ENCODE assay signal across 11 cellular contexts in genomic region chr15:66882251-66883020, GRCh38.
A peak's percentile ranks its signal among the peaks of the same experiment; 100 is the strongest.
DNase-seq lines count a peak whose midpoint lies in the region; ATAC-seq, FAIRE-seq and TF ChIP-seq lines count a peak whose summit lies in the region.
"Had no signal": no experiment of that assay in that cellular context is flagged by ENCODE, and none has a peak within 500 bp of the region (broad histone marks: within the 10 kb centered on the region; RNA-seq: fewer than 3 reads in every experiment).

No MANE protein-coding gene starts in this region.

- ATAC-seq in K562 (no peak), right cardiac atrium (peak; percentile 13 to 37), HG03378 (IDR thresholded peaks at IDR 0.05; ENCODE audit: unreplicated experiment) (no peak)

- peaks cover 7 to 37% of the 10 kb centered on the region in 2 experiments; a peak in 4 of 5 replicates for H3K27me3 ChIP-seq in K562 (ENCODE audit: control insufficient read depth in 2 of 2, insufficient read depth in 2 of 2, low read length in 2 of 2)
- H3K27me3 ChIP-seq in right cardiac atrium (ENCODE audit: control insufficient read depth, insufficient read depth): no peaks in the 10 kb centered on the region
- H3K27me3 ChIP-seq in suprapubic skin: no peaks in the 10 kb centered on the region

- no TSS peak for BruUV-seq in K562 (replicated peaks; lab: Mats Ljungman, UMichigan)

- CTCF ChIA-PET in HEK293 (lab: Yijun Ruan, JAX) (interaction anchor here (0.5 to 2.0 kb wide), 9 partner anchors 14 to 384 kb away, joined by 3 to 14 read pairs (median 4); no protein-coding TSS in a partner anchor), K562 (lab: Yijun Ruan, JAX; ENCODE audit: low intra/inter-chr PET ratio) (no interaction called here)

- H3K79me2 ChIP-seq in K562 (ENCODE audit: control insufficient read depth, insufficient read depth, low read length): no peaks in the 10 kb centered on the region

- TF ChIP-seq EP300 in K562 (IDR thresholded peaks at IDR 0.05; ENCODE audit: low read length): no peak
- no peak for TF ChIP-seq EP300 in suprapubic skin (IDR thresholded peaks at IDR 0.05)

- TF ChIP-seq RAD21 in K562 (CRISPR knock-in tag; conservative IDR thresholded peaks at IDR 0.05 in 1 of 2, IDR thresholded peaks at IDR 0.05 in 1 of 2): no peak

- H4K20me1 ChIP-seq in K562 (replicated peaks; ENCODE audit: control insufficient read depth, insufficient read depth, low read length): no peaks in the 10 kb centered on the region

- peaks cover 25% of the 10 kb centered on the region for H3K4me1 ChIP-seq in HEK293 (ENCODE audit: control insufficient read depth, insufficient read depth, low read length)
- H3K4me1 ChIP-seq in K562 (replicated peaks in 1 of 2; ENCODE audit: control insufficient read depth in 2 of 2, insufficient read depth in 2 of 2, low read length in 2 of 2): no peaks in the 10 kb centered on the region
- peaks cover 22% of the 10 kb centered on the region for H3K4me1 ChIP-seq in right cardiac atrium (ENCODE audit: control insufficient read depth, insufficient read depth, low read length)
- peaks cover 42% of the 10 kb centered on the region for H3K4me1 ChIP-seq in suprapubic skin

- FAIRE-seq in K562 (lab: Jason Lieb, UNC): peak; percentile 6
- FAIRE-seq: TTC549 had no signal

- in situ Hi-C loops in K562 (cut with MboI): no loop called here

- intact Hi-C loops in K562 (cut with micrococcal nuclease): no loop called here
- intact Hi-C loops in right cardiac atrium (cut with DNase I): no loop called here

- DNase-seq in K562 (ENCODE audit: extremely low read depth in 1 of 4, low spot score in 3 of 4) (no peak), right cardiac atrium (peak in 2 of 3 donors; percentile 64 to 67), suprapubic skin (ENCODE audit: low spot score in 2 of 2) (no peak), UCSD-AML1 (lab: John Stamatoyannopoulos, UW; ENCODE audit: unreplicated experiment) (no peak), KG1 (lab: John Stamatoyannopoulos, UW) (no peak)
- no peak for DNase-seq in activated CD4-positive, alpha-beta T cell treated with anti-CD3 and anti-CD28 coated beads for 48 hours
- DNase-seq: immature natural killer cell, NCI-H1417 treated with DMSO at 0.1 percent for 48 hours had no signal

- TF ChIP-seq CTCF in HEK293 (tag by site-specific recombination; IDR thresholded peaks at IDR 0.05): no peak
- no peak for TF ChIP-seq CTCF in K562 (IDR thresholded peaks at IDR 0.05 in 2 of 3, conservative IDR thresholded peaks at IDR 0.05 in 1 of 3; ENCODE audit: insufficient read depth in 2 of 3, low read depth in 1 of 3, low read length in 3 of 3)
- no peak for TF ChIP-seq CTCF in suprapubic skin (IDR thresholded peaks at IDR 0.05)

- TF ChIP-seq POLR2A in K562 (conservative IDR thresholded peaks at IDR 0.05) (no peak), suprapubic skin (IDR thresholded peaks at IDR 0.05) (no peak)

- H3K9me3 ChIP-seq in HEK293 (ENCODE audit: control insufficient read depth, insufficient read depth, low read depth, low read length): no peaks in the 10 kb centered on the region
- no peaks in the 10 kb centered on the region for H3K9me3 ChIP-seq in K562 (replicated peaks; ENCODE audit: control insufficient read depth, insufficient read depth, low read depth, low read length)
- H3K9me3 ChIP-seq in right cardiac atrium (ENCODE audit: control insufficient read depth, low read length): no peaks in the 10 kb centered on the region
- H3K9me3 ChIP-seq in suprapubic skin: no peaks in the 10 kb centered on the region

- no peak overlapping the region for H3K9ac ChIP-seq in K562 (ENCODE audit: insufficient read depth in 1 of 2, low read depth in 2 of 2, low read length in 2 of 2)

- no peak overlapping the region; the same call in 1 of the 2 replicates for H3K27ac ChIP-seq in HEK293 (ENCODE audit: extremely low read depth, low read depth, low read length)
- no peak overlapping the region for H3K27ac ChIP-seq in K562 (ENCODE audit: extremely low read depth, low read depth, low read length)
- peak overlapping the region; percentile 68 for H3K27ac ChIP-seq in right cardiac atrium (ENCODE audit: low read length)
- peak overlapping the region; percentile 66 for H3K27ac ChIP-seq in suprapubic skin

- 26% methylated on average over 11 of the region's 11 CpGs for WGBS in K562 (ENCODE audit: insufficient coverage, low coverage, missing lambda C conversion rate)
- 80% methylated on average over 11 of the region's 11 CpGs for WGBS in right cardiac atrium
- 75% methylated on average over 9 of the region's 11 CpGs for WGBS in suprapubic skin

- H3K4me3 ChIP-seq in HEK293 (ENCODE audit: low read depth, low read length): no peak overlapping the region
- no peak overlapping the region for H3K4me3 ChIP-seq in K562
- no peak overlapping the region for H3K4me3 ChIP-seq in right cardiac atrium (ENCODE audit: low read length)
- H3K4me3 ChIP-seq in suprapubic skin: no peak overlapping the region

- H3K9me1 ChIP-seq in K562 (ENCODE audit: control insufficient read depth, insufficient read depth, low read length): no peaks in the 10 kb centered on the region

- H3K4me2 ChIP-seq in K562 (ENCODE audit: insufficient read depth, low read length): no peak overlapping the region

- H3K36me3 ChIP-seq in HEK293 (ENCODE audit: control insufficient read depth in 2 of 2, insufficient read depth in 1 of 2, low read length in 2 of 2) (no peaks in the 10 kb centered on the region), K562 (ENCODE audit: control insufficient read depth, insufficient read depth, low read length) (no peaks in the 10 kb centered on the region), suprapubic skin (no peaks in the 10 kb centered on the region)

- no peak overlapping the region for H2AFZ ChIP-seq in K562 (ENCODE audit: low read depth, low read length)

- POLR2A ChIA-PET in HEK293 (lab: Yijun Ruan, JAX) (interaction anchor here (0.9 kb wide), 1 partner anchor 31 kb away, joined by 3 read pairs; no protein-coding TSS in a partner anchor), K562 (lab: Yijun Ruan, JAX) (interaction anchor here (0.6 to 0.7 kb wide), 3 partner anchors 11 to 248 kb away, joined by 3 to 4 read pairs (median 3); no protein-coding TSS in a partner anchor)

TF ChIP-seq in HEK293, 187 proteins besides CTCF, POLR2A, EP300 and RAD21:
- TF ChIP-seq KLF17 (tag by site-specific recombination; IDR thresholded peaks at IDR 0.05) (no peak), SCRT2 (tag by site-specific recombination; IDR thresholded peaks at IDR 0.05) (0 out of 2 replicates have a peak, but pooled peaks have one; percentile 29), ZNF521 (tag by site-specific recombination; IDR thresholded peaks at IDR 0.05) (no peak)

TF ChIP-seq in K562, 482 proteins besides CTCF, POLR2A, EP300 and RAD21 (continues in another document):
- no peak for TF ChIP-seq SLC30A9 (CRISPR knock-in tag; IDR thresholded peaks at IDR 0.05)
- TF ChIP-seq THRB (CRISPR knock-in tag; conservative IDR thresholded peaks at IDR 0.05): no peak
- no peak for TF ChIP-seq ZNF133 (CRISPR knock-in tag; IDR thresholded peaks at IDR 0.05)
- no peak for TF ChIP-seq ZNF609 (CRISPR knock-in tag; IDR thresholded peaks at IDR 0.05; ENCODE audit: borderline replicate concordance)

Comparison
In these comparisons a context has a peak if more than half of its experiments do, and no peak if none do; other contexts are left out.
1. H3K27ac ChIP-seq: peak in right cardiac atrium (single experiment) and suprapubic skin (single experiment); none in HEK293 (single experiment) and K562 (single experiment).
2. ATAC-seq: peak in right cardiac atrium (2 of 2); none in K562 (single experiment) and HG03378 (single experiment).
3. DNase-seq: peak in right cardiac atrium (2 of 3); none in K562 (0 of 4), suprapubic skin (0 of 2), UCSD-AML1 (single experiment), KG1 (single experiment) and activated CD4-positive, alpha-beta T cell treated with anti-CD3 and anti-CD28 coated beads for 48 hours (single experiment).